23 cellular contexts compared by ENCODE assay signal in the genomic region with DNA sequence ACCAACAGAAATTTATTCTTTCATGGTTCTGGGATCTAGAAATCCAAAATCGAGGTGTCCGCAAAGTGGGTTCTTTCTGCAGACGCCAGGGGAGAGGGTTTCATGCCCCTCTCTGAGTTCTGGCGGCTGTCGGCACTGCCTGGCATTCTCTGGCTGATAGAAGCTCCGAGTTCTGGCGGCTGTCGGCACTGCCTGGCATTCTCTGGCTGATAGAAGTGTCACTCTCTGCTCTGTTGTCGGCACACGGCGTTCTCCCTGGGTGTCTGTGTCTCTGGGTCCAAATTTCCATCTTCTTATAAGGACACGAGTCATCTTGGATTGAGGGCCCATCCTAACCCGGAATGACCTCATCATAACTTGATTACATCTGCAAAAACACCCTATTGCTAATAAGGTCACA. TPM values are rescaled to one million over a fixed set of nuclear protein-coding genes. Genes with fewer than 3 reads are reported as not detected.
"Had no signal": no experiment of that assay in that cellular context is flagged by ENCODE, and none has a peak within 500 bp of the region (broad histone marks: within the 10 kb centered on the region; RNA-seq: fewer than 3 reads in every experiment).

No MANE protein-coding gene starts in this region.

- ATAC-seq: activated naive CD4-positive, alpha-beta T cell treated with anti-CD3 and anti-CD28 coated beads, Interleukin-2, amount 50 U/mL, for 72 hours; naive thymus-derived CD4-positive, alpha-beta T cell; pancreas; stimulated activated naive B cell treated with anti-CD40 and anti-IgM and Interleukin-4, amounts not matched to agents 10 μg/mL and 1 μg/mL and 100 μg/mL, for 72 hours; WTC11 had no signal

- H3K9me3 ChIP-seq: adrenal gland, ascending aorta, esophagus muscularis mucosa, gastrocnemius medialis, pancreas, transverse colon, uterus had no signal

- H3K4me1 Mint-ChIP-seq: central memory CD8-positive, alpha-beta T cell had no signal

- H3K4me1 ChIP-seq: ascending aorta, pancreas, uterus had no signal

- H3K27me3 ChIP-seq: ascending aorta, pancreas, uterus had no signal

- H3K27ac ChIP-seq: adrenal gland, ascending aorta, esophagus muscularis mucosa, gastrocnemius medialis, pancreas, transverse colon, uterus had no signal

- H3K36me3 ChIP-seq: adrenal gland, ascending aorta, esophagus muscularis mucosa, gastrocnemius medialis, pancreas, transverse colon, uterus had no signal

- H3K4me3 Mint-ChIP-seq: central memory CD8-positive, alpha-beta T cell; naive thymus-derived CD4-positive, alpha-beta T cell; stimulated activated naive B cell treated with anti-CD40 and anti-IgM and Interleukin-4, amounts not matched to agents 10 μg/mL and 1 μg/mL and 100 μg/mL, for 72 hours; WTC11 had no signal

- H3K36me3 Mint-ChIP-seq: activated naive CD4-positive, alpha-beta T cell treated with anti-CD3 and anti-CD28 coated beads, Interleukin-2, amount 50 U/mL, for 72 hours; naive thymus-derived CD4-positive, alpha-beta T cell; stimulated activated naive B cell treated with anti-CD40 and anti-IgM and Interleukin-4, amounts not matched to agents 10 μg/mL and 1 μg/mL and 100 μg/mL, for 72 hours; WTC11 had no signal

- DNase-seq: activated T-cell treated with anti-CD3 and anti-CD28 coated beads, Interleukin-2, amount 50 U/mL, for 1 hour; effector memory CD4-positive, alpha-beta T cell; gastrocnemius medialis; head of caudate nucleus; islet precursor cell; naive thymus-derived CD4-positive, alpha-beta T cell; pancreas; stimulated activated CD4-positive, alpha-beta T cell treated with anti-CD3 and anti-CD28 coated beads, Interleukin-2, amount 100 ng/mL, for 48 hours; stimulated activated CD8-positive, alpha-beta memory T cell treated with anti-CD3 and anti-CD28 coated beads, Interleukin-4, amount 100 ng/mL, for 48 hours; stimulated activated naive B cell treated with anti-CD40 and anti-IgM and Interleukin-4, amounts not matched to agents 10 μg/mL and 1 μg/mL and 100 μg/mL, for 72 hours; T1000; transverse colon; uterus had no signal

- H3K4me3 ChIP-seq: adrenal gland, ascending aorta, esophagus muscularis mucosa, gastrocnemius medialis, pancreas, transverse colon, uterus had no signal

- H3K27ac Mint-ChIP-seq: activated naive CD4-positive, alpha-beta T cell treated with anti-CD3 and anti-CD28 coated beads, Interleukin-2, amount 50 U/mL, for 72 hours; stimulated activated naive B cell treated with anti-CD40 and anti-IgM and Interleukin-4, amounts not matched to agents 10 μg/mL and 1 μg/mL and 100 μg/mL, for 72 hours; WTC11 had no signal

RNA-seq across cellular contexts. Expression of a gene that starts 7.6 kb away (rescaled TPM):
- total RNA-seq: ascending aorta; dermis microvascular lymphatic vessel endothelial cell; endothelial cell of umbilical vein; gastrocnemius medialis; lung microvascular endothelial cell; T-helper 1 cell treated with Interleukin-12 subunit alpha and Interleukin-12 subunit beta and Interleukin-4 antibody, amounts not matched to agents 30 ng/mL and 1 ng/mL, for 36 hours had no signal
- polyA plus RNA-seq: naive thymus-derived CD4-positive, alpha-beta T cell had no signal
